1 cellular context compared by ENCODE assay signal in genomic region chr9:93134018-93134739, GRCh38.
TF ChIP-seq lines count a peak whose summit lies in the region.

TSS of gene NINJ1 (minus strand) at chr9:93134251. CDS start at chr9:93134217, 34 bp downstream.

TF ChIP-seq in GM12878, 131 proteins besides CTCF, POLR2A, EP300 and RAD21 (continued from another document):
- TF ChIP-seq PML (IDR thresholded peaks at IDR 0.05; ENCODE audit: low read length): 0 out of 2 replicates have a peak, but pooled peaks have one; percentile 69
- TF ChIP-seq JUND (IDR thresholded peaks at IDR 0.05; ENCODE audit: low read depth, low read length): no peak
- TF ChIP-seq RUNX3 (IDR thresholded peaks at IDR 0.05; ENCODE audit: low read length): peak; percentile 91
- 0 out of 2 replicates have a peak, but pooled peaks have one; percentile 22 for TF ChIP-seq BCL11A (IDR thresholded peaks at IDR 0.05; ENCODE audit: low read depth, low read length)
- TF ChIP-seq PAX5 (IDR thresholded peaks at IDR 0.05; ENCODE audit: borderline replicate concordance, low read depth, low read length): peak; percentile 68
- TF ChIP-seq E2F8 (IDR thresholded peaks at IDR 0.05; ENCODE audit: low read depth, partially characterized antibody): no peak
- peak; percentile 75 for TF ChIP-seq NBN (IDR thresholded peaks at IDR 0.05)
- peak; percentile 80 for TF ChIP-seq RB1 (IDR thresholded peaks at IDR 0.05; ENCODE audit: borderline replicate concordance)
- peak; percentile 4 for TF ChIP-seq SP1 (IDR thresholded peaks at IDR 0.05; ENCODE audit: low read depth, low read length)
- no peak for TF ChIP-seq ETV6 (conservative IDR thresholded peaks at IDR 0.05 in 1 of 2, IDR thresholded peaks at IDR 0.05 in 1 of 2; ENCODE audit: borderline replicate concordance in 1 of 2, low read depth in 1 of 2)
- peak; percentile 51 to 73; a peak in 1 of 4 replicates for TF ChIP-seq BHLHE40 (IDR thresholded peaks at IDR 0.05; ENCODE audit: borderline replicate concordance in 1 of 2, low read depth in 2 of 2, low read length in 1 of 2)
- TF ChIP-seq DPF2 (IDR thresholded peaks at IDR 0.05): peak; percentile 91; the same call in 1 of the 2 replicates
- no peak for TF ChIP-seq LARP7 (IDR thresholded peaks at IDR 0.05)
- peak; percentile 82 for TF ChIP-seq MEF2B (IDR thresholded peaks at IDR 0.05; ENCODE audit: partially characterized antibody, poor library complexity, severe bottlenecking)
- TF ChIP-seq PBX3 (IDR thresholded peaks at IDR 0.05; ENCODE audit: insufficient replicate concordance, low read depth, low read length): no peak
- TF ChIP-seq SKIL (IDR thresholded peaks at IDR 0.05; ENCODE audit: low read depth, poor library complexity, severe bottlenecking): peak; percentile 18
- peak; percentile 86 for TF ChIP-seq CREB1 (IDR thresholded peaks at IDR 0.05; ENCODE audit: low read depth)
- peak; percentile 100 for TF ChIP-seq RELA (IDR thresholded peaks at IDR 0.05; ENCODE audit: borderline replicate concordance, partially characterized antibody)
- TF ChIP-seq MLLT1 (IDR thresholded peaks at IDR 0.05): 0 out of 2 replicates have a peak, but pooled peaks have one; percentile 63
- TF ChIP-seq CREM (IDR thresholded peaks at IDR 0.05; ENCODE audit: low read depth): peak; percentile 89
- TF ChIP-seq EED (IDR thresholded peaks at IDR 0.05; ENCODE audit: low read depth): no peak; the same call in 1 of the 2 replicates
- peak; percentile 56 for TF ChIP-seq SIN3A (IDR thresholded peaks at IDR 0.05; ENCODE audit: low read depth, low read length)
- no peak for TF ChIP-seq SPI1 (IDR thresholded peaks at IDR 0.05; ENCODE audit: borderline replicate concordance, insufficient read depth, low read depth, low read length)
- no peak for TF ChIP-seq FOXK2 (IDR thresholded peaks at IDR 0.05)
- TF ChIP-seq BACH1 (IDR thresholded peaks at IDR 0.05; ENCODE audit: borderline replicate concordance): peak; percentile 60; the same call in 1 of the 2 replicates
- no peak for TF ChIP-seq PAX8 (IDR thresholded peaks at IDR 0.05)
- TF ChIP-seq ZNF622 (IDR thresholded peaks at IDR 0.05): no peak
- TF ChIP-seq RBBP5 (conservative IDR thresholded peaks at IDR 0.05): 0 out of 2 replicates have a peak, but pooled peaks have one; percentile 41
- TF ChIP-seq HDAC2 (IDR thresholded peaks at IDR 0.05): no peak
- peak; percentile 36; the same call in 1 of the 2 replicates for TF ChIP-seq TAF1 (IDR thresholded peaks at IDR 0.05; ENCODE audit: borderline replicate concordance, low read depth, low read length)
- TF ChIP-seq FOS (IDR thresholded peaks at IDR 0.05; ENCODE audit: borderline replicate concordance, extremely low read depth, insufficient read length): no peak
- TF ChIP-seq POU2F2 (IDR thresholded peaks at IDR 0.05; ENCODE audit: borderline replicate concordance, low read depth, low read length): peak; percentile 60; the same call in 2 of the 3 replicates
- TF ChIP-seq ASH2L (IDR thresholded peaks at IDR 0.05; ENCODE audit: borderline replicate concordance, low read depth): no peak
- peak; percentile 77; the same call in 1 of the 2 replicates for TF ChIP-seq POLR2AphosphoS5 (IDR thresholded peaks at IDR 0.05; ENCODE audit: low read length)
- no peak for TF ChIP-seq E2F4 (IDR thresholded peaks at IDR 0.05; ENCODE audit: low read depth, low read length)
- TF ChIP-seq REST (IDR thresholded peaks at IDR 0.05; ENCODE audit: low read depth, low read length): no peak
- no peak for TF ChIP-seq ZBED1 (IDR thresholded peaks at IDR 0.05; ENCODE audit: borderline replicate concordance)
- TF ChIP-seq ESRRA (IDR thresholded peaks at IDR 0.05; ENCODE audit: low read length): no peak
- peak; percentile 64 for TF ChIP-seq CHD2 (IDR thresholded peaks at IDR 0.05; ENCODE audit: borderline replicate concordance, low read depth, low read length)
- TF ChIP-seq IRF5 (IDR thresholded peaks at IDR 0.05; ENCODE audit: borderline replicate concordance): peak; percentile 42; the same call in 1 of the 2 replicates
- TF ChIP-seq SMAD1 (IDR thresholded peaks at IDR 0.05; ENCODE audit: low read depth, partially characterized antibody): peak; percentile 45
- TF ChIP-seq IRF4 (IDR thresholded peaks at IDR 0.05; ENCODE audit: low read depth, low read length): peak; percentile 55; the same call in 1 of the 2 replicates
- TF ChIP-seq NFYA (IDR thresholded peaks at IDR 0.05; ENCODE audit: borderline replicate concordance, low read depth, low read length): no peak
